Comparison of ENCODE assay signal across 1 cellular context in genomic region chr16:54318941-54319340, GRCh38.
TF ChIP-seq lines count a peak whose summit lies in the region.

No MANE protein-coding gene starts in this region.

TF ChIP-seq in SK-N-SH treated with all-trans-retinoic acid at 6 μM for 48 hours, 23 proteins besides CTCF, POLR2A, EP300 and RAD21 (continued from another document):
- TF ChIP-seq PATZ1 (CRISPR knock-in tag; IDR thresholded peaks at IDR 0.05; ENCODE audit: borderline replicate concordance) (no peak), RARB (CRISPR knock-in tag; IDR thresholded peaks at IDR 0.05) (no peak), ZNF70 (CRISPR knock-in tag; IDR thresholded peaks at IDR 0.05) (no peak)
TF ChIP-seq in SK-N-SH treated with all-trans-retinoic acid at 6 μM for 48 hours: peak in this region for 0.
